13 cellular contexts compared by ENCODE assay signal in genomic region chr10:6234371-6234770, GRCh38.
"Had no signal": no experiment of that assay in that cellular context is flagged by ENCODE, and none has a peak within 500 bp of the region (broad histone marks: within the 10 kb centered on the region; RNA-seq: fewer than 3 reads in every experiment).

No MANE protein-coding gene starts in this region.

- FAIRE-seq: TTC549 had no signal

- H3K27ac ChIP-seq: brain microvascular endothelial cell, foreskin keratinocyte, prostate gland had no signal

- H3K4me1 ChIP-seq: prostate gland had no signal

- H3K27me3 ChIP-seq: brain microvascular endothelial cell, foreskin keratinocyte had no signal

- ATAC-seq: activated CD8-positive, alpha-beta T cell treated with anti-CD3 and anti-CD28 coated beads for 36 hours; foreskin keratinocyte; left colon; sciatic nerve; SK-N-SH treated with all-trans-retinoic acid at 6 μM for 48 hours had no signal

- H3K4me3 ChIP-seq: lung, prostate gland had no signal

- H3K9me3 ChIP-seq: prostate gland had no signal

- H3K36me3 ChIP-seq: prostate gland had no signal

- DNase-seq: activated CD8-positive, alpha-beta T cell treated with anti-CD3 and anti-CD28 coated beads for 36 hours; activated naive CD4-positive, alpha-beta T cell treated with anti-CD3 and anti-CD28 coated beads, Interleukin-2, amount 10 ng/mL, durations not matched to agents 7 days and 5 days; brain microvascular endothelial cell; foreskin keratinocyte; left colon; midbrain; stimulated activated CD4-positive, alpha-beta T cell treated with anti-CD3 and anti-CD28 coated beads, Interleukin-2, amount 100 ng/mL, for 24 hours; stimulated activated naive CD4-positive, alpha-beta T cell treated with Interleukin-2 at 50 U/mL for 16 hours had no signal
